In genomic region chr4:139988863-139989765, GRCh38 we compare ENCODE assay signal across 9 cellular contexts.
DNase-seq lines count a peak whose midpoint lies in the region; ATAC-seq and TF ChIP-seq lines count a peak whose summit lies in the region.
"Had no signal": no experiment of that assay in that cellular context is flagged by ENCODE, and none has a peak within 500 bp of the region (broad histone marks: within the 10 kb centered on the region; RNA-seq: fewer than 3 reads in every experiment).

No MANE protein-coding gene starts in this region.

- DNase-seq in SIG-M5 treated with dmso at 0.1 percent for 504 hours (lab: John Stamatoyannopoulos, UW; ENCODE audit: unreplicated experiment), result peak; percentile 5
- DNase-seq in SIG-M5 (lab: John Stamatoyannopoulos, UW), result no peak
- DNase-seq in activated CD8-positive, alpha-beta memory T cell treated with anti-CD3 and anti-CD28 coated beads, Interleukin-2, amount 50 U/mL, for 4 hours, result peak; percentile 61
- DNase-seq in cardiac muscle cell (ENCODE audit: low read depth in 1 of 2, low spot score in 1 of 2), result peak; percentile 27 to 90
- DNase-seq in smooth muscle cell of the brain vasculature (ENCODE audit: low read depth, low spot score), result peak; percentile 77
- DNase-seq in NOMO-1 treated with DMSO at 0.1 percent for 48 hours (lab: John Stamatoyannopoulos, UW; ENCODE audit: unreplicated experiment), result no peak
- no peak for DNase-seq in NCI-H82 (lab: John Stamatoyannopoulos, UW)

- no peak for TF ChIP-seq CTCF in cardiac muscle cell (IDR thresholded peaks at IDR 0.05; ENCODE audit: low read depth, low read length)

- H3K4me1 ChIP-seq in cardiac muscle cell (ENCODE audit: low read depth), result peaks cover 8% of the 10 kb centered on the region
- H3K4me1 ChIP-seq: BLaER1 had no signal

- no peaks in the 10 kb centered on the region for H3K36me3 ChIP-seq in cardiac muscle cell

- no peaks in the 10 kb centered on the region for H3K9me3 ChIP-seq in cardiac muscle cell (ENCODE audit: low read depth)

- peak overlapping the region; percentile 4 for H3K27ac ChIP-seq in cardiac muscle cell
- H3K27ac ChIP-seq: BLaER1 had no signal

- H3K4me3 ChIP-seq in cardiac muscle cell, result no peak overlapping the region
- H3K4me3 ChIP-seq: BLaER1 had no signal

- no peaks in the 10 kb centered on the region for H3K27me3 ChIP-seq in cardiac muscle cell
- H3K27me3 ChIP-seq: BLaER1 had no signal

- ATAC-seq in GM21529 (IDR thresholded peaks at IDR 0.05; ENCODE audit: unreplicated experiment), result no peak

Comparison
In these comparisons a context has a peak if more than half of its experiments do, and no peak if none do; other contexts are left out.
1. DNase-seq: peak in SIG-M5 treated with dmso at 0.1 percent for 504 hours (single experiment), activated CD8-positive, alpha-beta memory T cell treated with anti-CD3 and anti-CD28 coated beads, Interleukin-2, amount 50 U/mL, for 4 hours (single experiment), cardiac muscle cell (2 of 2) and smooth muscle cell of the brain vasculature (single experiment); none in SIG-M5 (single experiment), NOMO-1 treated with DMSO at 0.1 percent for 48 hours (single experiment) and NCI-H82 (single experiment).